In the genomic region with DNA sequence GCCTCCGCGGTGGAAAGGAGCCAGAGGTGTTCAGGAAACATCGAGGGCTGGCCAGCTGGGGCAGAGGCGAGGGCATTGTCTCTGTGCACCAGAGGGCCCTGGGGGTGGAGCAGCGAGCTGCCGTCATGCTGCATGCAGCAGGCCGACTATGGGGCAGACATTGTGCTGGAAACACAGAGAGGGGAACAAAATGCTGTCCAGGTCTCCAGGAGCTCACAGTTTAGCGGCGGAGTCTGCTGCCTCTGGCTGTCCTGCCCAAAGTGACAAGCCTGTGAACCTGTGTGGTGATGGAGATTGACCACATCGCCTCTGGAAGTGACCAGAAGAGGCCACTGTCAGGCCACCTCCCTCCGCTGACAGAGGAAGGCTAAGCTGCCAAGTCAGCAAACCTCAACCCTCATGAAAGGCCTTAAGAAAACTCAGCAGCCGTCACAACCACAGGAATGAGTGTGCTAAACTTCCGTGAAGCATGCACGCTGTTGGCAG, we compare ENCODE assay signal across 8 cellular contexts.
DNase-seq lines count a peak whose midpoint lies in the region; ATAC-seq lines count a peak whose summit lies in the region.

No MANE protein-coding gene starts in this region.

- ATAC-seq in GM19351 (IDR thresholded peaks at IDR 0.05; ENCODE audit: unreplicated experiment) (peak; percentile 36), GM19467 (IDR thresholded peaks at IDR 0.05; ENCODE audit: unreplicated experiment) (no peak)

- peak; percentile 77 for DNase-seq in RPMI8226
- DNase-seq in amniotic stem cell (lab: John Stamatoyannopoulos, UW), result peak; percentile 13
- peak; percentile 51 for DNase-seq in kidney tubule cell (ENCODE audit: low spot score)
- DNase-seq in superior temporal gyrus (ENCODE audit: extremely low spot score), result peak; percentile 49
- no peak for DNase-seq in D341Med (ENCODE audit: low spot score)
- DNase-seq in NCI-H510A treated with DMSO at 0.1 percent for 48 hours (lab: John Stamatoyannopoulos, UW), result no peak

Comparison
In these comparisons a context has a peak if more than half of its experiments do, and no peak if none do; other contexts are left out.
1. DNase-seq: peak in RPMI8226 (single experiment), amniotic stem cell (single experiment), kidney tubule cell (single experiment) and superior temporal gyrus (single experiment); none in D341Med (single experiment) and NCI-H510A treated with DMSO at 0.1 percent for 48 hours (single experiment).